Comparison of ENCODE assay signal across 15 cellular contexts in genomic region chr7:67725437-67725836, GRCh38.
DNase-seq lines count a peak whose midpoint lies in the region; ATAC-seq and TF ChIP-seq lines count a peak whose summit lies in the region.
"Had no signal": no experiment of that assay in that cellular context is flagged by ENCODE, and none has a peak within 500 bp of the region (broad histone marks: within the 10 kb centered on the region; RNA-seq: fewer than 3 reads in every experiment).

No MANE protein-coding gene starts in this region.

- H3K27ac ChIP-seq in H9 (ENCODE audit: insufficient read length, low read depth, low read length), result no peak overlapping the region
- H3K27ac ChIP-seq in HUES64 (ENCODE audit: low read depth, low read length), result peak overlapping the region; percentile 0; the same call in 1 of the 2 replicates
- peak overlapping the region; percentile 51 for H3K27ac ChIP-seq in hepatocyte
- H3K27ac ChIP-seq in neural progenitor cell, result no peak overlapping the region
- H3K27ac ChIP-seq: GM23248 had no signal

- no peak overlapping the region for H4K5ac ChIP-seq in H9 (ENCODE audit: insufficient read length, low read depth, low read length)

- H3K23me2 ChIP-seq in H9 (ENCODE audit: insufficient read length, low read depth, low read length, poor library complexity, severe bottlenecking), result no peaks in the 10 kb centered on the region

- TF ChIP-seq CTCF in H9 (conservative IDR thresholded peaks at IDR 0.05) (no peak), hepatocyte (IDR thresholded peaks at IDR 0.05; ENCODE audit: poor library complexity) (no peak), neural progenitor cell (IDR thresholded peaks at IDR 0.05) (no peak)

- no peak overlapping the region for H2BK5ac ChIP-seq in H9 (ENCODE audit: insufficient read length, low read length)

- no peak overlapping the region for H2BK15ac ChIP-seq in H9 (ENCODE audit: low read depth, low read length)

- H3K9me2 ChIP-seq in hepatocyte (replicated peaks; ENCODE audit: insufficient read depth), result no peaks in the 10 kb centered on the region

- H3K27me3 Mint-ChIP-seq in H9 (ENCODE audit: low read depth) (peaks cover 4% of the 10 kb centered on the region; the same call in 1 of the 2 replicates), neural progenitor cell (ENCODE audit: insufficient read depth, low read depth) (peaks cover 21% of the 10 kb centered on the region), immature natural killer cell (ENCODE audit: low read depth in 3 of 3) (peaks cover 0 to 2% (median 2%) of the 10 kb centered on the region in 3 donors)
- H3K27me3 Mint-ChIP-seq: B cell; CD4-positive, alpha-beta T cell; IgD-negative memory B cell had no signal

- no peak overlapping the region for H2BK120ac ChIP-seq in H9 (ENCODE audit: low read depth, low read length, poor library complexity, severe bottlenecking)

- no peak for DNase-seq in H9
- DNase-seq in hepatocyte (ENCODE audit: low spot score), result no peak
- no peak for DNase-seq in neural progenitor cell (ENCODE audit: low spot score)
- DNase-seq in immature natural killer cell, result no peak
- DNase-seq: C1 segment of cervical spinal cord; CD4-positive, alpha-beta T cell; DMS153; DMS79 treated with DMSO at 0.1 percent for 48 hours; EL; GM23248 had no signal

- no peak overlapping the region for H3K4ac ChIP-seq in H9 (ENCODE audit: low read depth, low read length)

- no peak overlapping the region for H3K23ac ChIP-seq in H9 (ENCODE audit: insufficient read length, low read depth, low read length)

- H3K36me3 Mint-ChIP-seq in H9 (ENCODE audit: insufficient read depth in 1 of 3, low read depth in 3 of 3) (no peaks in the 10 kb centered on the region), neural progenitor cell (no peaks in the 10 kb centered on the region), immature natural killer cell (no peaks in the 10 kb centered on the region)

- H2AK5ac ChIP-seq in H9 (ENCODE audit: insufficient read length, low read length), result no peak overlapping the region

- no peak overlapping the region for H4K8ac ChIP-seq in H9 (replicated peaks; ENCODE audit: insufficient read length, low read depth, low read length)

- H3K4me3 Mint-ChIP-seq in H9 (no peak overlapping the region), neural progenitor cell (no peak overlapping the region), immature natural killer cell (no peak overlapping the region)
- H3K4me3 Mint-ChIP-seq: B cell; CD4-positive, alpha-beta T cell; IgD-negative memory B cell had no signal

- no peak overlapping the region for H3K4me3 ChIP-seq in HUES64 (ENCODE audit: low read length)
- H3K4me3 ChIP-seq in hepatocyte, result no peak overlapping the region
- H3K4me3 ChIP-seq in neural progenitor cell, result no peak overlapping the region
- H3K4me3 ChIP-seq: GM23248 had no signal

- no peak for ATAC-seq in GM19455 (IDR thresholded peaks at IDR 0.05; ENCODE audit: unreplicated experiment)
- ATAC-seq in HG02852 (IDR thresholded peaks at IDR 0.05; ENCODE audit: unreplicated experiment), result no peak

- H3K36me3 ChIP-seq in HUES64 (ENCODE audit: insufficient read depth, low read length) (no peaks in the 10 kb centered on the region), hepatocyte (replicated peaks; ENCODE audit: insufficient read depth, low read depth) (no peaks in the 10 kb centered on the region), neural progenitor cell (no peaks in the 10 kb centered on the region)

- no peak overlapping the region for H3K9ac ChIP-seq in H9 (ENCODE audit: extremely low read depth, insufficient read length, low read length)
- no peak overlapping the region for H3K9ac ChIP-seq in HUES64 (ENCODE audit: low read depth, low read length)
- no peak overlapping the region for H3K9ac ChIP-seq in neural progenitor cell
- H3K9ac ChIP-seq: GM23248 had no signal

- H3K4me2 ChIP-seq in H9 (ENCODE audit: insufficient read depth, insufficient read length, low read length), result no peak overlapping the region
- no peak overlapping the region for H3K4me2 ChIP-seq in hepatocyte
- H3K4me2 ChIP-seq in neural progenitor cell, result peak overlapping the region; percentile 73

- no peaks in the 10 kb centered on the region for H4K20me1 ChIP-seq in H9 (ENCODE audit: control insufficient read depth, insufficient read depth, insufficient read length)
- H4K20me1 ChIP-seq in hepatocyte (ENCODE audit: insufficient read depth, poor library complexity, severe bottlenecking), result no peaks in the 10 kb centered on the region
- peaks cover 18% of the 10 kb centered on the region for H4K20me1 ChIP-seq in neural progenitor cell (ENCODE audit: low read depth)

- H3K9me3 Mint-ChIP-seq in H9 (peaks cover 0 to 2% of the 10 kb centered on the region in 2 experiments; a peak in 2 of 5 replicates), neural progenitor cell (peaks cover 19% of the 10 kb centered on the region), immature natural killer cell (peaks cover 0 to 19% (median 5%) of the 10 kb centered on the region in 6 donors)

- H3K56ac ChIP-seq in H9 (ENCODE audit: insufficient read length, low read depth, low read length), result no peak overlapping the region

- H3K27ac Mint-ChIP-seq in H9 (peak overlapping the region; percentile 20 to 61 (median 46); a peak in 3 of 7 replicates), neural progenitor cell (peak overlapping the region; percentile 66), immature natural killer cell (no peak overlapping the region)
- H3K27ac Mint-ChIP-seq: B cell; CD4-positive, alpha-beta T cell; IgD-negative memory B cell had no signal

- H3T11ph ChIP-seq in H9 (ENCODE audit: low read length), result no peak overlapping the region

- peaks cover 34% of the 10 kb centered on the region for H3F3A ChIP-seq in neural progenitor cell (ENCODE audit: low read depth)

- H3K27me3 ChIP-seq in H9 (ENCODE audit: insufficient read depth, low read length), result no peaks in the 10 kb centered on the region
- no peaks in the 10 kb centered on the region for H3K27me3 ChIP-seq in HUES64 (ENCODE audit: insufficient read depth, low read length)
- H3K27me3 ChIP-seq in hepatocyte, result no peaks in the 10 kb centered on the region
- H3K27me3 ChIP-seq in neural progenitor cell, result peaks cover 10% of the 10 kb centered on the region

- H3K9me3 ChIP-seq in H9 (ENCODE audit: control insufficient read depth, low read depth, low read length) (no peaks in the 10 kb centered on the region), HUES64 (ENCODE audit: insufficient read depth, low read depth, low read length) (no peaks in the 10 kb centered on the region), hepatocyte (ENCODE audit: low read depth) (no peaks in the 10 kb centered on the region), neural progenitor cell (ENCODE audit: low read depth) (no peaks in the 10 kb centered on the region)

- H3K14ac ChIP-seq in H9 (ENCODE audit: insufficient read depth, low read length), result no peak overlapping the region

- no peak overlapping the region for H3K18ac ChIP-seq in H9 (ENCODE audit: insufficient read length, low read depth, low read length)

- no peak overlapping the region for H2AFZ ChIP-seq in H9 (ENCODE audit: low read length)
- H2AFZ ChIP-seq in hepatocyte, result no peak overlapping the region
- no peak overlapping the region for H2AFZ ChIP-seq in neural progenitor cell (replicated peaks)
- H2AFZ ChIP-seq: GM23248 had no signal

- H2BK12ac ChIP-seq in H9 (ENCODE audit: insufficient read length, low read depth, low read length), result no peak overlapping the region

- H3K79me1 ChIP-seq in H9 (ENCODE audit: insufficient read depth, low read depth, low read length, poor library complexity, severe bottlenecking), result no peaks in the 10 kb centered on the region

- H3K4me1 Mint-ChIP-seq in H9 (peaks cover 47 to 61% of the 10 kb centered on the region in 2 experiments), neural progenitor cell (peaks cover 37% of the 10 kb centered on the region), immature natural killer cell (no peaks in the 10 kb centered on the region)
- H3K4me1 Mint-ChIP-seq: B cell, IgD-negative memory B cell had no signal

- H3K4me1 ChIP-seq in H9 (ENCODE audit: insufficient read depth, low read length), result peaks cover 3% of the 10 kb centered on the region; the same call in 1 of the 2 replicates
- H3K4me1 ChIP-seq in HUES64 (ENCODE audit: insufficient read depth, low read length), result peaks cover 27% of the 10 kb centered on the region
- H3K4me1 ChIP-seq in hepatocyte (ENCODE audit: insufficient read depth), result peaks cover 7% of the 10 kb centered on the region
- H3K4me1 ChIP-seq in neural progenitor cell, result peaks cover 36% of the 10 kb centered on the region

- H2BK20ac ChIP-seq in H9 (ENCODE audit: low read depth, low read length, poor library complexity, severe bottlenecking), result no peak overlapping the region

- no peak overlapping the region for H4K91ac ChIP-seq in H9 (ENCODE audit: insufficient read length, low read depth, low read length)

- WGBS in H9 (ENCODE audit: extremely low coverage, insufficient read length, low lambda C conversion rate), result no CpG with 5 or more reads among the region's 3 CpGs
- 21% methylated on average over 3 of the region's 3 CpGs for WGBS in HUES64
- 57% methylated on average over 3 of the region's 3 CpGs for WGBS in hepatocyte (ENCODE audit: low lambda C conversion rate, missing lambda C conversion rate)

- H3K79me2 ChIP-seq in H9 (ENCODE audit: insufficient read depth, low read length), result no peaks in the 10 kb centered on the region
- no peaks in the 10 kb centered on the region for H3K79me2 ChIP-seq in hepatocyte
- H3K79me2 ChIP-seq in neural progenitor cell (ENCODE audit: low read depth), result no peaks in the 10 kb centered on the region

Comparison
In these comparisons a context has a peak if more than half of its experiments do, and no peak if none do; other contexts are left out.
1. H3K27ac ChIP-seq: peak in HUES64 (single experiment) and hepatocyte (single experiment); none in H9 (single experiment) and neural progenitor cell (single experiment).
2. H3K27ac Mint-ChIP-seq: peak in H9 (3 of 3) and neural progenitor cell (single experiment); none in immature natural killer cell (0 of 6).